Comparison of ENCODE assay signal across 18 cellular contexts in the genomic region with DNA sequence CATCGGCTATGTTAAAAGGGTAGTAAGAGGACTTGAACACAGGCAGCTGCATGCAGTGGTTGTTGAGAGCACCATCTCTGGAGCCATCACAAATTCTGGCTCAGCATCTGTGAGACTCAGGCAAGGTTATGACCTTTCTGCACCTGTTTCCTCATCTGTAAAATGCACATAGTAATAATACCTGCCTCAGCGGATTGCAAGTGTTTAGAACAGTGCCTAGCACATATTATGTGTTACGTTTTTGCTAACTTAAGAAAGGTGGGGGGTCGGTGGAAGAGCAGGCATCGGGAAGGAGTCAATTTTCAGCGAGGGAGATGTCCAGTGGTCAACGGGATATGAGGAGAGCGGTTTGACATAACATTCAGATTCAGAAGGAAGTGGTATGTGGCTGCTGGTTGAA. TPM values are rescaled to one million over a fixed set of nuclear protein-coding genes. Genes with fewer than 3 reads are reported as not detected.
DNase-seq lines count a peak whose midpoint lies in the region; ATAC-seq, FAIRE-seq and TF ChIP-seq lines count a peak whose summit lies in the region.
"Had no signal": no experiment of that assay in that cellular context is flagged by ENCODE, and none has a peak within 500 bp of the region (broad histone marks: within the 10 kb centered on the region; RNA-seq: fewer than 3 reads in every experiment).

No MANE protein-coding gene starts in this region.

- intact Hi-C loops in CD4-positive, alpha-beta T cell (cut with DNase I, micrococcal nuclease), result no loop called here
- intact Hi-C loops in HepG2 (cut with micrococcal nuclease; ENCODE audit: unreplicated experiment) (no loop called here), esophagus squamous epithelium (cut with DNase I) (loop anchor here (5.0 kb wide), 1 partner anchor 89 kb away; no protein-coding TSS in a partner anchor)

- no peak overlapping the region for H2AFZ ChIP-seq in HepG2 (ENCODE audit: low read length)

- H3K79me2 ChIP-seq in HepG2 (ENCODE audit: insufficient read depth, low read length), result no peaks in the 10 kb centered on the region

- TF ChIP-seq CTCF in CD4-positive, alpha-beta T cell (IDR thresholded peaks at IDR 0.05), result no peak
- TF ChIP-seq CTCF in HepG2 (CRISPR knock-in tag; IDR thresholded peaks at IDR 0.05), result no peak
- no peak for TF ChIP-seq CTCF in esophagus squamous epithelium (IDR thresholded peaks at IDR 0.05)

- H3K4me1 ChIP-seq in HepG2 (ENCODE audit: insufficient read depth, low read length) (peaks cover 22% of the 10 kb centered on the region), esophagus squamous epithelium (peaks cover 1 to 25% (median 16%) of the 10 kb centered on the region in 3 donors)

- TF ChIP-seq EP300 in HepG2 (IDR thresholded peaks at IDR 0.05; ENCODE audit: low read depth in 2 of 2, low read length in 2 of 2), result no peak
- TF ChIP-seq EP300 in HepG2 (CRISPR knock-in tag; IDR thresholded peaks at IDR 0.05; ENCODE audit: borderline replicate concordance), result no peak

- POLR2A ChIA-PET in CD4-positive, alpha-beta T cell (lab: Charles Lee), result interaction anchor here (1.7 kb wide), 1 partner anchor 13 kb away, joined by 5 read pairs; a partner anchor contains a TSS
- POLR2A ChIA-PET in HepG2 (lab: Yijun Ruan, JAX), result interaction anchor here (1.0 to 1.5 kb wide), 2 partner anchors 25 to 268 kb away, joined by 3 read pairs; a partner anchor contains a TSS

- in situ Hi-C loops in HepG2 (cut with HindIII; ENCODE audit: extremely low pct_ligation_motif_present, low pct_unique_long_range_greater_than_20kb), result no loop called here

- no peaks in the 10 kb centered on the region for H4K20me1 ChIP-seq in HepG2 (ENCODE audit: insufficient read depth, low read length)

- WGBS in HepG2 (ENCODE audit: low lambda C conversion rate), result 37% methylated on average over 8 of the region's 8 CpGs
- 67 to 74% methylated on average over 8 of the region's 8 CpGs for WGBS in esophagus squamous epithelium, 2 donors

- H3K27ac ChIP-seq in CD4-positive, alpha-beta T cell (ENCODE audit: low read depth, low read length), result no peak overlapping the region
- H3K27ac ChIP-seq in HepG2 (ENCODE audit: extremely low read length, insufficient read depth, low read length) (no peak overlapping the region), esophagus squamous epithelium (no peak overlapping the region)

- no peaks in the 10 kb centered on the region for H3K27me3 ChIP-seq in CD4-positive, alpha-beta T cell (ENCODE audit: control insufficient read depth, insufficient read depth, low read length)
- H3K27me3 ChIP-seq in HepG2 (ENCODE audit: control insufficient read depth in 1 of 2, insufficient read depth in 2 of 2, low read length in 2 of 2), result no peaks in the 10 kb centered on the region
- H3K27me3 ChIP-seq in esophagus squamous epithelium, result no peaks in the 10 kb centered on the region

- H3K4me1 Mint-ChIP-seq in CD4-positive, alpha-beta T cell (ENCODE audit: low read depth), result peaks cover 19% of the 10 kb centered on the region
- H3K4me1 Mint-ChIP-seq in activated T-helper 17 cell treated with anti-CD3 and anti-CD28 coated beads, Interleukin-2, amount 50 U/mL, for 72 hours, result peaks cover 15% of the 10 kb centered on the region

- BruUV-seq in HepG2 (replicated peaks; lab: Mats Ljungman, UMichigan), result no TSS peak

- peaks cover 22% of the 10 kb centered on the region for H3K36me3 Mint-ChIP-seq in CD4-positive, alpha-beta T cell (ENCODE audit: low read depth)
- H3K36me3 Mint-ChIP-seq in activated T-helper 17 cell treated with anti-CD3 and anti-CD28 coated beads, Interleukin-2, amount 50 U/mL, for 72 hours (ENCODE audit: low read depth), result peaks cover 17% of the 10 kb centered on the region

- H3K9ac ChIP-seq in HepG2 (ENCODE audit: insufficient read depth, low read depth, low read length), result no peak overlapping the region

- no peaks in the 10 kb centered on the region for H3K9me3 ChIP-seq in CD4-positive, alpha-beta T cell (ENCODE audit: control insufficient read depth, low read length)
- H3K9me3 ChIP-seq in HepG2 (ENCODE audit: low read length) (no peaks in the 10 kb centered on the region), esophagus squamous epithelium (no peaks in the 10 kb centered on the region)
- H3K9me3 ChIP-seq: Caco-2 had no signal

- DNase-seq in CD4-positive, alpha-beta T cell, result no peak
- DNase-seq in RPMI8226 (peak; percentile 81), NCI-H2029 treated with DMSO at 0.1 percent for 48 hours (lab: John Stamatoyannopoulos, UW) (no peak), HepG2 (ENCODE audit: low spot score) (no peak), esophagus squamous epithelium (lab: John Stamatoyannopoulos, UW) (no peak)
- DNase-seq: Caco-2; CD8-positive, alpha-beta memory T cell; DND-41; GDM1; HCEC 1CT had no signal

- TF ChIP-seq RAD21 in HepG2 (CRISPR knock-in tag; IDR thresholded peaks at IDR 0.05), result no peak

- peak overlapping the region; percentile 49 for H3K4me3 Mint-ChIP-seq in CD4-positive, alpha-beta T cell
- no peak overlapping the region for H3K4me3 Mint-ChIP-seq in activated T-helper 17 cell treated with anti-CD3 and anti-CD28 coated beads, Interleukin-2, amount 50 U/mL, for 72 hours
- H3K4me3 Mint-ChIP-seq: B cell, CD14-positive monocyte had no signal

- no peak for FAIRE-seq in HepG2 (lab: Jason Lieb, UNC)
- FAIRE-seq: A204.1, GM12892, GM19239, H1 had no signal

- H3K27me3 Mint-ChIP-seq in CD4-positive, alpha-beta T cell, result no peaks in the 10 kb centered on the region
- H3K27me3 Mint-ChIP-seq in activated T-helper 17 cell treated with anti-CD3 and anti-CD28 coated beads, Interleukin-2, amount 50 U/mL, for 72 hours, result no peaks in the 10 kb centered on the region
- H3K27me3 Mint-ChIP-seq: B cell; CD8-positive, alpha-beta memory T cell had no signal

- no peak for ATAC-seq in CD4-positive, alpha-beta T cell (ENCODE audit: poor library complexity)
- no peak for ATAC-seq in activated T-helper 17 cell treated with anti-CD3 and anti-CD28 coated beads, Interleukin-2, amount 50 U/mL, for 72 hours (replicated peaks)
- no peak for ATAC-seq in HepG2
- ATAC-seq in SK-N-SH treated with all-trans-retinoic acid at 6 μM for 48 hours, result no peak

- H3K4me2 ChIP-seq in HepG2 (ENCODE audit: low read depth, low read length), result no peak overlapping the region

- no peak overlapping the region for H3K27ac Mint-ChIP-seq in CD4-positive, alpha-beta T cell
- peak overlapping the region; percentile 16 for H3K27ac Mint-ChIP-seq in activated T-helper 17 cell treated with anti-CD3 and anti-CD28 coated beads, Interleukin-2, amount 50 U/mL, for 72 hours
- H3K27ac Mint-ChIP-seq: B cell had no signal

- TF ChIP-seq POLR2A in HepG2 (IDR thresholded peaks at IDR 0.05; ENCODE audit: insufficient read depth in 1 of 2, low read depth in 2 of 2, low read length in 2 of 2), result no peak
- no peak for TF ChIP-seq POLR2A in esophagus squamous epithelium (IDR thresholded peaks at IDR 0.05)

- H3K9me3 Mint-ChIP-seq in CD4-positive, alpha-beta T cell, result no peaks in the 10 kb centered on the region
- H3K9me3 Mint-ChIP-seq in activated T-helper 17 cell treated with anti-CD3 and anti-CD28 coated beads, Interleukin-2, amount 50 U/mL, for 72 hours, result no peaks in the 10 kb centered on the region
- H3K9me3 Mint-ChIP-seq: CD8-positive, alpha-beta memory T cell had no signal

- no peak overlapping the region for H3K4me3 ChIP-seq in HepG2 (replicated peaks in 1 of 3; ENCODE audit: insufficient read depth in 1 of 3, low read depth in 2 of 3, low read length in 3 of 3)
- no peak overlapping the region for H3K4me3 ChIP-seq in esophagus squamous epithelium

- H3K36me3 ChIP-seq in HepG2 (replicated peaks in 1 of 2; ENCODE audit: control insufficient read depth in 1 of 2, insufficient read depth in 2 of 2, low read length in 2 of 2), result no peaks in the 10 kb centered on the region; a peak in 1 of 5 replicates
- H3K36me3 ChIP-seq in esophagus squamous epithelium, result peaks cover 0 to 20% (median 0%) of the 10 kb centered on the region in 3 donors

- CTCF ChIA-PET in CD4-positive, alpha-beta T cell (lab: Charles Lee), result interaction anchor here (0.8 kb wide), 1 partner anchor 92 kb away, joined by 3 read pairs; no protein-coding TSS in a partner anchor
- CTCF ChIA-PET in HepG2 (lab: Yijun Ruan, JAX; ENCODE audit: low intra/inter-chr PET ratio, low total read pairs), result no interaction called here

RNA-seq across cellular contexts. Expression of a gene that starts 2.9 kb away (rescaled TPM):
- under 1 TPM; 0.49 to 0.67 TPM for total RNA-seq in CD4-positive, alpha-beta T cell
- 1 to 10 TPM; 2.2 to 5.0 TPM for total RNA-seq in activated T-helper 17 cell treated with anti-CD3 and anti-CD28 coated beads, Interleukin-2, amount 50 U/mL, for 72 hours
- total RNA-seq in HepG2 (2016; rRNA removed; fragmentation: Illumina TruSeq; extraction: Trizol) (0.33 TPM in 1 of 2 replicates, not detected in the other), esophagus squamous epithelium (under 1 TPM in 2 of 4 donors, not detected in 2; 0.57 to 0.83 TPM)
- not detected in 2 replicates for total RNA-seq in HepG2 (2016; cell fraction: cytosol; rRNA removed; fragmentation: Illumina TruSeq; extraction: Trizol; ENCODE audit: low read depth)
- total RNA-seq in HepG2 (2016; cell fraction: insoluble cytoplasmic fraction; rRNA removed; fragmentation: Illumina TruSeq; extraction: Trizol), result 0.28 TPM in 1 of 2 replicates, not detected in the other
- total RNA-seq in HepG2 (2016; cell fraction: membrane; rRNA removed; fragmentation: Illumina TruSeq; extraction: Trizol), result 0.40 and 0.59 TPM in 2 replicates
- total RNA-seq in HepG2 (2016; cell fraction: nucleus; rRNA removed; fragmentation: Illumina TruSeq; extraction: Trizol), result 1.2 TPM in 1 of 2 replicates, not detected in the other
- 0.50 and 0.55 TPM in 2 replicates for polyA plus RNA-seq in HepG2 (2011; rRNA removed)
- 0.09 and 0.11 TPM in 2 replicates for polyA plus RNA-seq in HepG2 (2011; cell fraction: cytosol; rRNA removed)
- 2.0 and 2.2 TPM in 2 replicates for polyA plus RNA-seq in HepG2 (2011; cell fraction: nucleus; rRNA removed)
- 1.2 and 1.4 TPM in 2 replicates for polyA plus RNA-seq in HepG2 (2012)
- polyA plus RNA-seq in HepG2 (2016; cell fraction: cytosol; fragmentation: Illumina TruSeq; extraction: Trizol; ENCODE audit: low read depth), result not detected in 2 replicates
- not detected in 2 replicates for polyA plus RNA-seq in HepG2 (2016; cell fraction: insoluble cytoplasmic fraction; fragmentation: Illumina TruSeq; extraction: Trizol; ENCODE audit: low read depth)
- polyA plus RNA-seq in HepG2 (2016; cell fraction: membrane; fragmentation: Illumina TruSeq; extraction: Trizol; ENCODE audit: low read depth), result not detected in 2 replicates
- polyA plus RNA-seq in HepG2 (2016; cell fraction: nucleus; fragmentation: Illumina TruSeq; extraction: Trizol; ENCODE audit: insufficient read depth, low read depth), result 4.0 and 6.1 TPM in 2 replicates
- polyA minus RNA-seq in HepG2 (2011; rRNA and poly(A)+ RNA removed; ENCODE audit: low replicate concordance), result 3.9 TPM in 1 of 2 replicates, not detected in the other
- not detected in 2 replicates for polyA minus RNA-seq in HepG2 (2011; cell fraction: cytosol; rRNA and poly(A)+ RNA removed)
- 0.50 TPM in 1 of 2 replicates, not detected in the other for polyA minus RNA-seq in HepG2 (2011; cell fraction: nucleus; rRNA and poly(A)+ RNA removed)

RNA-seq across cellular contexts. Expression of a gene that starts 8.2 kb away (rescaled TPM):
- total RNA-seq in CD4-positive, alpha-beta T cell, result 10 to 100 TPM; 27.0 to 28.0 TPM
- 10 to 100 TPM; 25.3 to 28.1 TPM for total RNA-seq in activated T-helper 17 cell treated with anti-CD3 and anti-CD28 coated beads, Interleukin-2, amount 50 U/mL, for 72 hours
- total RNA-seq in HepG2 (2016; rRNA removed; fragmentation: Illumina TruSeq; extraction: Trizol) (0.73 and 7.8 TPM in 2 replicates), esophagus squamous epithelium (1 to 10 TPM in 3 of 4 donors, under 1 TPM in 1; 0.70 to 9.5 (median 4.5) TPM)
- 0.79 and 1.3 TPM in 2 replicates for total RNA-seq in HepG2 (2016; cell fraction: cytosol; rRNA removed; fragmentation: Illumina TruSeq; extraction: Trizol; ENCODE audit: low read depth)
- total RNA-seq in HepG2 (2016; cell fraction: insoluble cytoplasmic fraction; rRNA removed; fragmentation: Illumina TruSeq; extraction: Trizol), result 0.71 and 7.4 TPM in 2 replicates
- 1.2 and 1.3 TPM in 2 replicates for total RNA-seq in HepG2 (2016; cell fraction: membrane; rRNA removed; fragmentation: Illumina TruSeq; extraction: Trizol)
- total RNA-seq in HepG2 (2016; cell fraction: nucleus; rRNA removed; fragmentation: Illumina TruSeq; extraction: Trizol), result 13.8 and 17.8 TPM in 2 replicates
- 14.7 and 15.7 TPM in 2 replicates for polyA plus RNA-seq in HepG2 (2011; rRNA removed)
- polyA plus RNA-seq in HepG2 (2011; cell fraction: cytosol; rRNA removed), result 1.1 and 1.2 TPM in 2 replicates
- polyA plus RNA-seq in HepG2 (2011; cell fraction: nucleus; rRNA removed), result 102 and 104 TPM in 2 replicates
- polyA plus RNA-seq in HepG2 (2012), result 19.5 and 22.0 TPM in 2 replicates
- 0.57 and 0.94 TPM in 2 replicates for polyA plus RNA-seq in HepG2 (2016; cell fraction: cytosol; fragmentation: Illumina TruSeq; extraction: Trizol; ENCODE audit: low read depth)
- polyA plus RNA-seq in HepG2 (2016; cell fraction: insoluble cytoplasmic fraction; fragmentation: Illumina TruSeq; extraction: Trizol; ENCODE audit: low read depth), result 0.30 and 0.72 TPM in 2 replicates
- 0.59 and 1.7 TPM in 2 replicates for polyA plus RNA-seq in HepG2 (2016; cell fraction: membrane; fragmentation: Illumina TruSeq; extraction: Trizol; ENCODE audit: low read depth)
- 63.2 and 72.0 TPM in 2 replicates for polyA plus RNA-seq in HepG2 (2016; cell fraction: nucleus; fragmentation: Illumina TruSeq; extraction: Trizol; ENCODE audit: insufficient read depth, low read depth)
- polyA minus RNA-seq in HepG2 (2011; rRNA and poly(A)+ RNA removed; ENCODE audit: low replicate concordance), result 8.7 and 9.9 TPM in 2 replicates
- polyA minus RNA-seq in HepG2 (2011; cell fraction: cytosol; rRNA and poly(A)+ RNA removed), result 0.49 and 0.70 TPM in 2 replicates
- polyA minus RNA-seq in HepG2 (2011; cell fraction: nucleus; rRNA and poly(A)+ RNA removed), result 24.8 and 28.5 TPM in 2 replicates

RNA-seq across cellular contexts. Expression of a gene that starts 12.1 kb away (rescaled TPM):
- 10 to 100 TPM; 88.0 to 92.6 TPM for total RNA-seq in CD4-positive, alpha-beta T cell
- 100 to 1,000 TPM; 204 to 245 TPM for total RNA-seq in activated T-helper 17 cell treated with anti-CD3 and anti-CD28 coated beads, Interleukin-2, amount 50 U/mL, for 72 hours
- total RNA-seq in HepG2 (2016; rRNA removed; fragmentation: Illumina TruSeq; extraction: Trizol) (296 and 316 TPM in 2 replicates), esophagus squamous epithelium (100 to 1,000 TPM; 155 to 204 (median 186) TPM)
- total RNA-seq in HepG2 (2016; cell fraction: cytosol; rRNA removed; fragmentation: Illumina TruSeq; extraction: Trizol; ENCODE audit: low read depth), result 132 and 145 TPM in 2 replicates
- 301 and 303 TPM in 2 replicates for total RNA-seq in HepG2 (2016; cell fraction: insoluble cytoplasmic fraction; rRNA removed; fragmentation: Illumina TruSeq; extraction: Trizol)
- total RNA-seq in HepG2 (2016; cell fraction: membrane; rRNA removed; fragmentation: Illumina TruSeq; extraction: Trizol), result 151 and 176 TPM in 2 replicates
- 129 and 139 TPM in 2 replicates for total RNA-seq in HepG2 (2016; cell fraction: nucleus; rRNA removed; fragmentation: Illumina TruSeq; extraction: Trizol)
- polyA plus RNA-seq in HepG2 (2011; rRNA removed), result 111 and 116 TPM in 2 replicates
- 142 and 147 TPM in 2 replicates for polyA plus RNA-seq in HepG2 (2011; cell fraction: cytosol; rRNA removed)
- polyA plus RNA-seq in HepG2 (2011; cell fraction: nucleus; rRNA removed), result 240 and 247 TPM in 2 replicates
- 320 and 331 TPM in 2 replicates for polyA plus RNA-seq in HepG2 (2012)
- 180 and 199 TPM in 2 replicates for polyA plus RNA-seq in HepG2 (2016; cell fraction: cytosol; fragmentation: Illumina TruSeq; extraction: Trizol; ENCODE audit: low read depth)
- 438 and 490 TPM in 2 replicates for polyA plus RNA-seq in HepG2 (2016; cell fraction: insoluble cytoplasmic fraction; fragmentation: Illumina TruSeq; extraction: Trizol; ENCODE audit: low read depth)
- 209 and 226 TPM in 2 replicates for polyA plus RNA-seq in HepG2 (2016; cell fraction: membrane; fragmentation: Illumina TruSeq; extraction: Trizol; ENCODE audit: low read depth)
- 322 and 332 TPM in 2 replicates for polyA plus RNA-seq in HepG2 (2016; cell fraction: nucleus; fragmentation: Illumina TruSeq; extraction: Trizol; ENCODE audit: insufficient read depth, low read depth)
- 147 and 199 TPM in 2 replicates for polyA minus RNA-seq in HepG2 (2011; rRNA and poly(A)+ RNA removed; ENCODE audit: low replicate concordance)
- polyA minus RNA-seq in HepG2 (2011; cell fraction: cytosol; rRNA and poly(A)+ RNA removed), result 85.2 and 86.7 TPM in 2 replicates
- 61.5 and 67.4 TPM in 2 replicates for polyA minus RNA-seq in HepG2 (2011; cell fraction: nucleus; rRNA and poly(A)+ RNA removed)

RNA-seq across cellular contexts. Expression of a gene that starts 13.2 kb away (rescaled TPM):
- 10 to 100 TPM in 1 of 2 experiments, 1 to 10 TPM in 1; 9.8 to 11.0 TPM for total RNA-seq in CD4-positive, alpha-beta T cell
- total RNA-seq in activated T-helper 17 cell treated with anti-CD3 and anti-CD28 coated beads, Interleukin-2, amount 50 U/mL, for 72 hours, result 10 to 100 TPM; 30.1 to 39.0 TPM
- total RNA-seq in HepG2 (2016; rRNA removed; fragmentation: Illumina TruSeq; extraction: Trizol) (22.8 and 25.3 TPM in 2 replicates), esophagus squamous epithelium (10 to 100 TPM in 2 of 4 donors, 1 to 10 TPM in 2; 6.9 to 16.0 (median 10.9) TPM)
- total RNA-seq in HepG2 (2016; cell fraction: cytosol; rRNA removed; fragmentation: Illumina TruSeq; extraction: Trizol; ENCODE audit: low read depth), result 7.9 and 10.4 TPM in 2 replicates
- 25.6 and 26.7 TPM in 2 replicates for total RNA-seq in HepG2 (2016; cell fraction: insoluble cytoplasmic fraction; rRNA removed; fragmentation: Illumina TruSeq; extraction: Trizol)
- 18.6 and 20.8 TPM in 2 replicates for total RNA-seq in HepG2 (2016; cell fraction: membrane; rRNA removed; fragmentation: Illumina TruSeq; extraction: Trizol)
- total RNA-seq in HepG2 (2016; cell fraction: nucleus; rRNA removed; fragmentation: Illumina TruSeq; extraction: Trizol), result 18.0 and 18.5 TPM in 2 replicates
- polyA plus RNA-seq in HepG2 (2011; rRNA removed), result 14.8 and 15.4 TPM in 2 replicates
- 18.7 and 20.1 TPM in 2 replicates for polyA plus RNA-seq in HepG2 (2011; cell fraction: cytosol; rRNA removed)
- 17.4 and 17.7 TPM in 2 replicates for polyA plus RNA-seq in HepG2 (2011; cell fraction: nucleus; rRNA removed)
- 15.6 and 16.2 TPM in 2 replicates for polyA plus RNA-seq in HepG2 (2012)
- 7.6 and 8.6 TPM in 2 replicates for polyA plus RNA-seq in HepG2 (2016; cell fraction: cytosol; fragmentation: Illumina TruSeq; extraction: Trizol; ENCODE audit: low read depth)
- 28.7 and 31.2 TPM in 2 replicates for polyA plus RNA-seq in HepG2 (2016; cell fraction: insoluble cytoplasmic fraction; fragmentation: Illumina TruSeq; extraction: Trizol; ENCODE audit: low read depth)
- polyA plus RNA-seq in HepG2 (2016; cell fraction: membrane; fragmentation: Illumina TruSeq; extraction: Trizol; ENCODE audit: low read depth), result 13.3 and 14.4 TPM in 2 replicates
- polyA plus RNA-seq in HepG2 (2016; cell fraction: nucleus; fragmentation: Illumina TruSeq; extraction: Trizol; ENCODE audit: insufficient read depth, low read depth), result 26.3 and 27.8 TPM in 2 replicates
- 12.3 and 17.1 TPM in 2 replicates for polyA minus RNA-seq in HepG2 (2011; rRNA and poly(A)+ RNA removed; ENCODE audit: low replicate concordance)
- polyA minus RNA-seq in HepG2 (2011; cell fraction: cytosol; rRNA and poly(A)+ RNA removed), result 5.2 and 7.5 TPM in 2 replicates
- 19.2 and 19.6 TPM in 2 replicates for polyA minus RNA-seq in HepG2 (2011; cell fraction: nucleus; rRNA and poly(A)+ RNA removed)

RNA-seq across cellular contexts. Expression of a gene that starts 17.4 kb away (rescaled TPM):
- 10 to 100 TPM in 1 of 2 experiments, 1 to 10 TPM in 1; 9.6 to 10.5 TPM for total RNA-seq in CD4-positive, alpha-beta T cell
- total RNA-seq in activated T-helper 17 cell treated with anti-CD3 and anti-CD28 coated beads, Interleukin-2, amount 50 U/mL, for 72 hours, result 10 to 100 TPM; 16.2 to 21.0 TPM
- total RNA-seq in HepG2 (2016; rRNA removed; fragmentation: Illumina TruSeq; extraction: Trizol), result 15.5 and 18.1 TPM in 2 replicates
- 4.0 and 4.6 TPM in 2 replicates for total RNA-seq in HepG2 (2016; cell fraction: cytosol; rRNA removed; fragmentation: Illumina TruSeq; extraction: Trizol; ENCODE audit: low read depth)
- 16.8 and 18.5 TPM in 2 replicates for total RNA-seq in HepG2 (2016; cell fraction: insoluble cytoplasmic fraction; rRNA removed; fragmentation: Illumina TruSeq; extraction: Trizol)
- total RNA-seq in HepG2 (2016; cell fraction: membrane; rRNA removed; fragmentation: Illumina TruSeq; extraction: Trizol), result 10.4 and 12.5 TPM in 2 replicates
- total RNA-seq in HepG2 (2016; cell fraction: nucleus; rRNA removed; fragmentation: Illumina TruSeq; extraction: Trizol), result 11.7 and 13.0 TPM in 2 replicates
- 1.7 and 2.1 TPM in 2 replicates for polyA plus RNA-seq in HepG2 (2011; rRNA removed)
- polyA plus RNA-seq in HepG2 (2011; cell fraction: cytosol; rRNA removed), result 1.5 TPM in 2 replicates
- polyA plus RNA-seq in HepG2 (2011; cell fraction: nucleus; rRNA removed), result 3.0 and 3.3 TPM in 2 replicates
- polyA plus RNA-seq in HepG2 (2012), result 3.3 and 4.4 TPM in 2 replicates
- 1.9 and 2.9 TPM in 2 replicates for polyA plus RNA-seq in HepG2 (2016; cell fraction: cytosol; fragmentation: Illumina TruSeq; extraction: Trizol; ENCODE audit: low read depth)
- polyA plus RNA-seq in HepG2 (2016; cell fraction: insoluble cytoplasmic fraction; fragmentation: Illumina TruSeq; extraction: Trizol; ENCODE audit: low read depth), result 12.2 and 12.5 TPM in 2 replicates
- polyA plus RNA-seq in HepG2 (2016; cell fraction: membrane; fragmentation: Illumina TruSeq; extraction: Trizol; ENCODE audit: low read depth), result 5.2 and 6.9 TPM in 2 replicates
- polyA plus RNA-seq in HepG2 (2016; cell fraction: nucleus; fragmentation: Illumina TruSeq; extraction: Trizol; ENCODE audit: insufficient read depth, low read depth), result 11.9 and 12.9 TPM in 2 replicates
- polyA minus RNA-seq in HepG2 (2011; rRNA and poly(A)+ RNA removed; ENCODE audit: low replicate concordance), result 3.9 and 10.7 TPM in 2 replicates
- 1.2 and 1.3 TPM in 2 replicates for polyA minus RNA-seq in HepG2 (2011; cell fraction: cytosol; rRNA and poly(A)+ RNA removed)
- 5.3 and 6.1 TPM in 2 replicates for polyA minus RNA-seq in HepG2 (2011; cell fraction: nucleus; rRNA and poly(A)+ RNA removed)
- total RNA-seq in esophagus squamous epithelium, result 10 to 100 TPM; 28.8 to 34.4 (median 31.7) TPM
